Comparison of ENCODE assay signal across 8 cellular contexts in the genomic region with DNA sequence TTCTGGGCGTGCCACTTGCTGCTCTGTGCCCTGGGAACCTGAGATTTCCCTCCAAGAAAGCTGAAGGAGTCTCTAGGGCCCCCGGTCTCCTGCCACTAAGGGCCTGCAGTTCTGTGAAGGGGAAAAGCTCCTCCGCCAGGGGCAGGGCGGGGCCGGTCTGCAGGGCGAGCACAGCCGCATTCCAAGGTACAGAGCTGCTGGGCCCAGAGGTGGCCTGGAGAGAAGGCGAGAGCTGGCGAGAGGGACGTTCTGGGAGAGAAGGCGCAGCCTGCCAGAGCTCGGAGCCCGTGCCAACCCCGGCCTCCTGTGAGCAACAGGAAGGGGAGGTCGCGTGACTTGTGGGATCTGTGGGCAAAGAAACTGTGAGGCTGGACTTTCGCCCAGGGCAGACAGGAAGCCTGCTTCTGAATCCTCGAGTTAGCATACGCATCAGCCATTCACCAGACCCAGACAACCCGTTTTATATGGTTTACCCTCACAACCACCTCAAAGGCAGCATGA.
DNase-seq lines count a peak whose midpoint lies in the region; ATAC-seq and TF ChIP-seq lines count a peak whose summit lies in the region.

No MANE protein-coding gene starts in this region.

- H3K4me2 ChIP-seq in fibroblast of lung (ENCODE audit: extremely low read depth, insufficient read depth, low read length) (peak overlapping the region; percentile 20), trophoblast cell (ENCODE audit: low read length) (peak overlapping the region; percentile 2)

- TF ChIP-seq CTCF in fibroblast of lung (conservative IDR thresholded peaks at IDR 0.05 in 1 of 2, IDR thresholded peaks at IDR 0.05 in 1 of 2; ENCODE audit: low read depth in 1 of 2, low read length in 2 of 2): peak in 1 of 2 donors; percentile 10

- no peaks in the 10 kb centered on the region for H4K20me1 ChIP-seq in fibroblast of lung (ENCODE audit: control insufficient read depth, extremely low read depth, insufficient read depth, low read length)

- H2BK12ac ChIP-seq in trophoblast cell (ENCODE audit: low read length): peak overlapping the region; percentile 56

- peak; percentile 52 for DNase-seq in HT-29 (ENCODE audit: low spot score)
- peak; percentile 84 for DNase-seq in activated CD8-positive, alpha-beta memory T cell treated with anti-CD3 and anti-CD28 coated beads, Interleukin-2, amount 50 U/mL, for 48 hours
- peak; percentile 91 to 94 for DNase-seq in fibroblast of lung (ENCODE audit: low read depth in 2 of 2)
- peak; percentile 68 to 76 for DNase-seq in trophoblast cell
- no peak for DNase-seq in superior temporal gyrus (ENCODE audit: extremely low spot score)
- DNase-seq in NCI-H2081 (lab: John Stamatoyannopoulos, UW): no peak

- H3K27ac ChIP-seq in fibroblast of lung (ENCODE audit: insufficient read depth, low read length) (no peak overlapping the region), trophoblast cell (ENCODE audit: low read depth, low read length) (no peak overlapping the region)

- H4K91ac ChIP-seq in trophoblast cell (ENCODE audit: low read depth, low read length): peak overlapping the region; percentile 15

- H2BK5ac ChIP-seq in trophoblast cell (ENCODE audit: low read depth, low read length, poor library complexity): peak overlapping the region; percentile 22

- H3K9ac ChIP-seq in fibroblast of lung (ENCODE audit: insufficient read depth, low read length): no peak overlapping the region
- H3K9ac ChIP-seq in trophoblast cell (ENCODE audit: low read length): no peak overlapping the region

- no peak overlapping the region for H3K23ac ChIP-seq in trophoblast cell (ENCODE audit: low read length)

- H3K4me3 ChIP-seq in fibroblast of lung (replicated peaks in 1 of 4; ENCODE audit: control extremely low read depth in 1 of 4, insufficient read depth in 1 of 4, low read depth in 3 of 4, low read length in 4 of 4) (no peak overlapping the region), trophoblast cell (ENCODE audit: low read depth, low read length) (no peak overlapping the region)

- H3K79me1 ChIP-seq in trophoblast cell (ENCODE audit: low read length): peaks cover 6% of the 10 kb centered on the region

- H4K12ac ChIP-seq in trophoblast cell (ENCODE audit: low read depth, low read length): no peak overlapping the region

- H3K14ac ChIP-seq in trophoblast cell (ENCODE audit: low read length): peak overlapping the region; percentile 4

- H2AFZ ChIP-seq in fibroblast of lung (ENCODE audit: low read length) (no peak overlapping the region), trophoblast cell (ENCODE audit: insufficient read depth, low read length, poor library complexity) (no peak overlapping the region)

- ATAC-seq in GM18868 (IDR thresholded peaks at IDR 0.05; ENCODE audit: unreplicated experiment): peak; percentile 53
- ATAC-seq in HG03342 (IDR thresholded peaks at IDR 0.05; ENCODE audit: unreplicated experiment): no peak

- peak overlapping the region; percentile 18 for H2BK120ac ChIP-seq in trophoblast cell (ENCODE audit: insufficient read depth, low read length, poor library complexity)

- no peaks in the 10 kb centered on the region for H3K79me2 ChIP-seq in fibroblast of lung (ENCODE audit: control insufficient read depth, insufficient read depth, low read length)
- no peaks in the 10 kb centered on the region for H3K79me2 ChIP-seq in trophoblast cell (ENCODE audit: control insufficient read depth, insufficient read depth, low read length, poor library complexity)

- no peak overlapping the region for H2AK5ac ChIP-seq in trophoblast cell (ENCODE audit: low read length)

- H3K27me3 ChIP-seq in fibroblast of lung (ENCODE audit: control insufficient read depth, insufficient read depth, low read length) (no peaks in the 10 kb centered on the region), trophoblast cell (ENCODE audit: insufficient read depth, low read length) (no peaks in the 10 kb centered on the region)

- WGBS in trophoblast cell (ENCODE audit: extremely low coverage, insufficient coverage, insufficient read length): no CpG with 5 or more reads among the region's 20 CpGs

- H3K36me3 ChIP-seq in fibroblast of lung (ENCODE audit: control insufficient read depth, insufficient read depth, low read length): no peaks in the 10 kb centered on the region
- no peaks in the 10 kb centered on the region for H3K36me3 ChIP-seq in trophoblast cell (ENCODE audit: control insufficient read depth in 1 of 2, insufficient read depth in 2 of 2, low read length in 2 of 2)

- H3K9me3 ChIP-seq in fibroblast of lung (ENCODE audit: control insufficient read depth, insufficient read depth, low read depth, low read length) (no peaks in the 10 kb centered on the region), trophoblast cell (ENCODE audit: insufficient read depth, low read depth, low read length) (peaks cover 2% of the 10 kb centered on the region)

- no peak overlapping the region for H3K18ac ChIP-seq in trophoblast cell (ENCODE audit: low read length)

- peaks cover 2% of the 10 kb centered on the region for H3K4me1 ChIP-seq in fibroblast of lung (ENCODE audit: control insufficient read depth, extremely low read depth, insufficient read depth, low read length)
- H3K4me1 ChIP-seq in trophoblast cell (ENCODE audit: control insufficient read depth in 1 of 2, insufficient read depth in 2 of 2, low read length in 2 of 2): peaks cover 16 to 19% of the 10 kb centered on the region in 2 experiments

- H3K4ac ChIP-seq in trophoblast cell (ENCODE audit: low read depth, low read length): no peak overlapping the region

- no peak overlapping the region for H4K8ac ChIP-seq in trophoblast cell (ENCODE audit: low read depth, low read length)

Comparison
In these comparisons a context has a peak if more than half of its experiments do, and no peak if none do; other contexts are left out.
1. DNase-seq: peak in HT-29 (single experiment), activated CD8-positive, alpha-beta memory T cell treated with anti-CD3 and anti-CD28 coated beads, Interleukin-2, amount 50 U/mL, for 48 hours (single experiment), fibroblast of lung (2 of 2) and trophoblast cell (2 of 2); none in superior temporal gyrus (single experiment) and NCI-H2081 (0 of 2).